ENCODE assay signal across 27 cellular contexts in the genomic region with DNA sequence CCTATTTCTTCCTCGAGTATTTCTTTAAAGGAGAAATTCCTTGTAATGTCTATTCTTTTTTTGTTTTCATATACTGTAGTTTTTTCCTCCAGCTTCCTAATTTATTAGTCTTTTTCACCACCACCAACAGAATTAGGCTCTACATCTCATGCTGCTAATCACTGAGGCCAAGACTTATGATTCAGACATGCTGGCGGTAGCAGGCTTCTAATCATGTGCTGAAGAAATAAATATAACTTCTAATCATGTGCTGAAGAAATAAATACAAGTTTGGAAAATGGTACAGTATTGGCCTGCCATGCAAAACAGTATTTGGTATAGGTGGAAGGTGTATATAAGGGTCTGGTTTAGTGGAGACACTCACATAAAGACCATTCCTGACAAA.
"Had no signal": no experiment of that assay in that cellular context is flagged by ENCODE, and none has a peak within 500 bp of the region (broad histone marks: within the 10 kb centered on the region; RNA-seq: fewer than 3 reads in every experiment).

No MANE protein-coding gene starts in this region.

- H3K9me3 Mint-ChIP-seq: activated CD4-positive, alpha-beta T cell treated with anti-CD3 and anti-CD28 coated beads, Interleukin-2, amount 10 ng/mL, durations not matched to agents 24 days and 14 days; activated naive CD4-positive, alpha-beta T cell treated with anti-CD3 and anti-CD28 coated beads, Interleukin-2, amount 50 U/mL, for 24 hours; activated naive CD8-positive, alpha-beta T cell treated with anti-CD3 and anti-CD28 coated beads, Interleukin-2, amount 50 U/mL, for 24 hours; activated T-cell treated with anti-CD3 and anti-CD28 coated beads, Interleukin-2, amount 50 U/mL, for 4 hours; activated T-helper 2 cell treated with anti-CD3 and anti-CD28 coated beads, Interferon-gamma antibody, Interleukin-2, Interleukin-4, amounts not matched to agents 10 μg/mL and 5 μg/mL and 100 μg/mL, durations not matched to agents 14 hours and 24 hours and 36 hours had no signal

- ATAC-seq: activated CD4-positive, CD25-positive, alpha-beta regulatory T cell treated with anti-CD3 and anti-CD28 coated beads, Interleukin-2, amount 50 U/mL, for 24 hours; activated naive CD8-positive, alpha-beta T cell treated with anti-CD3 and anti-CD28 coated beads, Interleukin-2, amount 50 U/mL, for 24 hours; activated T-cell treated with anti-CD3 and anti-CD28 coated beads, Interleukin-2, amount 50 U/mL, for 4 hours; gastrocnemius medialis; left cardiac atrium; left ventricle myocardium superior; naive thymus-derived CD8-positive, alpha-beta T cell; right cardiac atrium had no signal

- H3K27me3 Mint-ChIP-seq: activated CD4-positive, alpha-beta memory T cell treated with anti-CD3 and anti-CD28 coated beads for 36 hours; activated naive CD4-positive, alpha-beta T cell treated with anti-CD3 and anti-CD28 coated beads, Interleukin-2, amount 50 U/mL, for 24 hours; naive thymus-derived CD8-positive, alpha-beta T cell had no signal

- H3K36me3 ChIP-seq: gastrocnemius medialis, spleen, transverse colon, WERI-Rb-1 had no signal

- H3K9ac ChIP-seq: parathyroid adenoma had no signal

- H3K36me3 Mint-ChIP-seq: activated CD4-positive, alpha-beta memory T cell treated with anti-CD3 and anti-CD28 coated beads for 36 hours; activated naive CD4-positive, alpha-beta T cell treated with anti-CD3 and anti-CD28 coated beads, Interleukin-2, amount 50 U/mL, for 24 hours had no signal

- H3K4me1 Mint-ChIP-seq: activated CD4-positive, alpha-beta T cell treated with anti-CD3 and anti-CD28 coated beads, Interleukin-2, amount 10 ng/mL, durations not matched to agents 24 days and 14 days; activated naive CD4-positive, alpha-beta T cell treated with anti-CD3 and anti-CD28 coated beads, Interleukin-2, amount 50 U/mL, for 24 hours; activated naive CD8-positive, alpha-beta T cell treated with anti-CD3 and anti-CD28 coated beads, Interleukin-2, amount 50 U/mL, for 24 hours; naive thymus-derived CD8-positive, alpha-beta T cell had no signal

- H3K4me1 ChIP-seq: gastrocnemius medialis, parathyroid adenoma, spleen had no signal

- H3K4me3 Mint-ChIP-seq: activated CD4-positive, alpha-beta memory T cell treated with anti-CD3 and anti-CD28 coated beads for 36 hours; activated CD4-positive, alpha-beta T cell treated with anti-CD3 and anti-CD28 coated beads, Interleukin-2, amount 10 ng/mL, durations not matched to agents 24 days and 14 days; activated naive CD4-positive, alpha-beta T cell treated with anti-CD3 and anti-CD28 coated beads, Interleukin-2, amount 50 U/mL, for 24 hours; activated naive CD8-positive, alpha-beta T cell treated with anti-CD3 and anti-CD28 coated beads, Interleukin-2, amount 50 U/mL, for 24 hours; activated T-cell treated with anti-CD3 and anti-CD28 coated beads, Interleukin-2, amount 50 U/mL, for 4 hours; naive thymus-derived CD8-positive, alpha-beta T cell; neural crest cell had no signal

- H3K9me3 ChIP-seq: testis, transverse colon had no signal

- DNase-seq: activated CD4-positive, alpha-beta memory T cell treated with anti-CD3 and anti-CD28 coated beads for 36 hours; activated CD4-positive, alpha-beta T cell treated with anti-CD3 and anti-CD28 coated beads, Interleukin-2, amount 10 ng/mL, durations not matched to agents 24 days and 14 days; activated CD8-positive, alpha-beta memory T cell treated with anti-CD3 and anti-CD28 coated beads, Interleukin-2, amount 50 U/mL, for 48 hours; activated naive CD8-positive, alpha-beta T cell treated with anti-CD3 and anti-CD28 coated beads, Interleukin-2, amount 50 U/mL, for 24 hours; activated T-cell treated with anti-CD3 and anti-CD28 coated beads, Interleukin-2, amount 50 U/mL, for 4 hours; amygdala; caudate nucleus; gastrocnemius medialis; glutamatergic neuron; left cardiac atrium; left ventricle myocardium superior; mammary epithelial cell; midbrain; naive thymus-derived CD8-positive, alpha-beta T cell; occipital lobe; right cardiac atrium; spleen; stimulated activated CD4-positive, alpha-beta T cell treated with anti-CD3 and anti-CD28 coated beads, Interleukin-2, amount 100 ng/mL, for 48 hours; stimulated activated naive CD4-positive, alpha-beta T cell treated with Interleukin-2 at 50 U/mL for 16 hours; testis; transverse colon; WERI-Rb-1 had no signal

- H3K27ac Mint-ChIP-seq: activated CD4-positive, alpha-beta memory T cell treated with anti-CD3 and anti-CD28 coated beads for 36 hours; activated CD4-positive, alpha-beta T cell treated with anti-CD3 and anti-CD28 coated beads, Interleukin-2, amount 10 ng/mL, durations not matched to agents 24 days and 14 days; activated naive CD4-positive, alpha-beta T cell treated with anti-CD3 and anti-CD28 coated beads, Interleukin-2, amount 50 U/mL, for 24 hours; activated naive CD8-positive, alpha-beta T cell treated with anti-CD3 and anti-CD28 coated beads, Interleukin-2, amount 50 U/mL, for 24 hours; activated T-helper 2 cell treated with anti-CD3 and anti-CD28 coated beads, Interferon-gamma antibody, Interleukin-2, Interleukin-4, amounts not matched to agents 10 μg/mL and 5 μg/mL and 100 μg/mL, durations not matched to agents 14 hours and 24 hours and 36 hours had no signal

- H3K27me3 ChIP-seq: gastrocnemius medialis, spleen, testis, transverse colon had no signal

- H3K27ac ChIP-seq: gastrocnemius medialis, parathyroid adenoma, spleen, testis, transverse colon, WERI-Rb-1 had no signal

- H3K4me3 ChIP-seq: gastrocnemius medialis, spleen, testis, transverse colon had no signal
